ENCODE assay signal across 1 cellular context in the genomic region with DNA sequence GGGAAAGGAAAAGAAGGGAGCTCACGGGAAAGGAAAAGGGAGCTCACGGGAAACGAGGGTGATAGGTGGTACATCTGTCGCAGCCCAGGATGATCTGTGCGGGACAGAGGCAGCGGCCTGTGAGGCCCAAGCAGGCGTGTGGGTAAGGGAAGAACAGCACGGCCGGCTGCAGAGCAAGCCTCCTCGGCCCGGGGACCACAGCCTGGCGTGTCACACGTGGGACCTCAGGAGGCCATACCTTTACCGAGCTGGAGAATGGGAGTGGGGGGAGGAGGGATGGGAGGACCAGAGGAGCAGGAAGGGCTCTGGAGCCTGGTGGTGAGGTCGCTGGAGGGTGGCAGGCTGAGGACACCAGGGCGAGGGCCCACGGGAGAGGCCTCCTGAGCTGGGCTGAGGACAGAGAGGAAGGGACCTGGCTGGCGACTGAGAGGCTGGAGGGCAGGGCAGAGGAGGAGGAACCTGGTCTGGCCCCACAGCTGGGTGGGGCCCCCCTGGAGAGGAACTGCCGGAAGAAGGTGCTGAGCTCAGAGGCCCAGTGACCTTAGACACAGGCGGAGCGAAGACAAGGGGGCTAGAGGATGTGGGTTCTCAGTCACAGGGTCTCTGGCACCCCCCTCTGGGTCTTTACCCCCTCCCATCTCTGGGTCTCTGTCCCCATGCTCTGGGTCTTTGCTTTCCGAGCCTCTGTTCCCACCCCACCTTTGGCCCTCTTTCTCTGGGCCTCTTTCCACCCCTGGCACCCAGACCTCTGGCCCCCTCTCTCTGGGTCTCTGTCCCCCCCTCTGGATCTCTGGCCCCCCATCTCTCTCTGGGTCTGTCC.
TF ChIP-seq lines count a peak whose summit lies in the region.

No MANE protein-coding gene starts in this region.

TF ChIP-seq in K562, 482 proteins besides CTCF, POLR2A, EP300 and RAD21 (continued from another document):
- TF ChIP-seq, protein P1, sequence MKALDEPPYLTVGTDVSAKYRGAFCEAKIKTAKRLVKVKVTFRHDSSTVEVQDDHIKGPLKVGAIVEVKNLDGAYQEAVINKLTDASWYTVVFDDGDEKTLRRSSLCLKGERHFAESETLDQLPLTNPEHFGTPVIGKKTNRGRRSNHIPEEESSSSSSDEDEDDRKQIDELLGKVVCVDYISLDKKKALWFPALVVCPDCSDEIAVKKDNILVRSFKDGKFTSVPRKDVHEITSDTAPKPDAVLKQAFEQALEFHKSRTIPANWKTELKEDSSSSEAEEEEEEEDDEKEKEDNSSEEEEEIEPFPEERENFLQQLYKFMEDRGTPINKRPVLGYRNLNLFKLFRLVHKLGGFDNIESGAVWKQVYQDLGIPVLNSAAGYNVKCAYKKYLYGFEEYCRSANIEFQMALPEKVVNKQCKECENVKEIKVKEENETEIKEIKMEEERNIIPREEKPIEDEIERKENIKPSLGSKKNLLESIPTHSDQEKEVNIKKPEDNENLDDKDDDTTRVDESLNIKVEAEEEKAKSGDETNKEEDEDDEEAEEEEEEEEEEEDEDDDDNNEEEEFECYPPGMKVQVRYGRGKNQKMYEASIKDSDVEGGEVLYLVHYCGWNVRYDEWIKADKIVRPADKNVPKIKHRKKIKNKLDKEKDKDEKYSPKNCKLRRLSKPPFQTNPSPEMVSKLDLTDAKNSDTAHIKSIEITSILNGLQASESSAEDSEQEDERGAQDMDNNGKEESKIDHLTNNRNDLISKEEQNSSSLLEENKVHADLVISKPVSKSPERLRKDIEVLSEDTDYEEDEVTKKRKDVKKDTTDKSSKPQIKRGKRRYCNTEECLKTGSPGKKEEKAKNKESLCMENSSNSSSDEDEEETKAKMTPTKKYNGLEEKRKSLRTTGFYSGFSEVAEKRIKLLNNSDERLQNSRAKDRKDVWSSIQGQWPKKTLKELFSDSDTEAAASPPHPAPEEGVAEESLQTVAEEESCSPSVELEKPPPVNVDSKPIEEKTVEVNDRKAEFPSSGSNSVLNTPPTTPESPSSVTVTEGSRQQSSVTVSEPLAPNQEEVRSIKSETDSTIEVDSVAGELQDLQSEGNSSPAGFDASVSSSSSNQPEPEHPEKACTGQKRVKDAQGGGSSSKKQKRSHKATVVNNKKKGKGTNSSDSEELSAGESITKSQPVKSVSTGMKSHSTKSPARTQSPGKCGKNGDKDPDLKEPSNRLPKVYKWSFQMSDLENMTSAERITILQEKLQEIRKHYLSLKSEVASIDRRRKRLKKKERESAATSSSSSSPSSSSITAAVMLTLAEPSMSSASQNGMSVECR (CRISPR knock-in tag; IDR thresholded peaks at IDR 0.05) = peak; percentile 82; the same call in 1 of the 2 replicates
- no peak for TF ChIP-seq MTF1 (CRISPR knock-in tag; IDR thresholded peaks at IDR 0.05; ENCODE audit: borderline replicate concordance)
- TF ChIP-seq KLF1 (tag; IDR thresholded peaks at IDR 0.05) = peak; percentile 73
- peak; percentile 57; the same call in 1 of the 2 replicates for TF ChIP-seq SP1 (CRISPR knock-in tag; IDR thresholded peaks at IDR 0.05)
- peak in 1 of 2 experiments; percentile 74; a peak in 2 of 4 replicates for TF ChIP-seq HDAC1 (IDR thresholded peaks at IDR 0.05)
- TF ChIP-seq HMGN3 (IDR thresholded peaks at IDR 0.05; ENCODE audit: borderline replicate concordance, extremely low read depth, insufficient read length, low read depth, low read length) = peak; percentile 65
- peak; percentile 72 for TF ChIP-seq ELF1 (tag; IDR thresholded peaks at IDR 0.05)
- TF ChIP-seq ZNF175 (CRISPR knock-in tag; IDR thresholded peaks at IDR 0.05; ENCODE audit: low read depth) = 0 out of 2 replicates have a peak, but pooled peaks have one; percentile 64
- TF ChIP-seq SIN3A (IDR thresholded peaks at IDR 0.05; ENCODE audit: borderline replicate concordance in 2 of 2, control insufficient read depth in 1 of 2, low read depth in 2 of 2, low read length in 2 of 2) = peak; percentile 87 to 90; a peak in 3 of 4 replicates
- TF ChIP-seq NFIX (CRISPR knock-in tag; IDR thresholded peaks at IDR 0.05; ENCODE audit: low read depth) = no peak
- TF ChIP-seq ZNF24 (IDR thresholded peaks at IDR 0.05) = no peak
- peak; percentile 94; the same call in 1 of the 2 replicates for TF ChIP-seq MTA3 (IDR thresholded peaks at IDR 0.05; ENCODE audit: borderline replicate concordance)
- peak; percentile 87 for TF ChIP-seq ZFX (CRISPR knock-in tag; IDR thresholded peaks at IDR 0.05)
